In the genomic region with DNA sequence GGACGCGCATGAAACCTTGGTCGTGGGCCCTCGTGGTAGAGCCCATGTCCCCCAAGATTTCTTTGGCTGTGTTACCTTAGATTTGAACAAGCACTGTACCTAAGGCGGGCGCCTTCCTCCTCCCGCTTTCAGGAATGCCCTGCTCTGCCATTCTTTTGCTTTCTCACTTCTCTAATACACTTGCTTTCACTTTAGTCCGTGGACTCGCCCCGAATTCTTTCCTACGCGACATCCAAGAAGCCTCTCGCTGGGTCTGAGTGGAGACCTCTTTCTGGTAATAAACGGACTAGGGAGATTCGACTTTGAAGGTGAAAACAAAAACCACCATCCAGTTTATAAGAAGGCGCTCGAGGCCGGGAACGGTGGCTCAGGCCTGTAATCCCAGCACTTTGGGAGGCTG, we compare ENCODE assay signal across 1 cellular context.
TF ChIP-seq lines count a peak whose summit lies in the region.

No MANE protein-coding gene starts in this region.

TF ChIP-seq in H1, 55 proteins besides CTCF, POLR2A, EP300 and RAD21:
- TF ChIP-seq CHD7 (IDR thresholded peaks at IDR 0.05; ENCODE audit: insufficient replicate concordance, low read length) (no peak), SIRT6 (IDR thresholded peaks at IDR 0.05; ENCODE audit: low read length) (no peak), HDAC6 (IDR thresholded peaks at IDR 0.05; ENCODE audit: low read depth, low read length) (no peak), TEAD4 (IDR thresholded peaks at IDR 0.05; ENCODE audit: low read depth, low read length) (no peak), ATF2 (IDR thresholded peaks at IDR 0.05; ENCODE audit: low read length) (no peak), YY1 (IDR thresholded peaks at IDR 0.05; ENCODE audit: low read depth, low read length) (no peak), GTF2F1 (IDR thresholded peaks at IDR 0.05; ENCODE audit: borderline replicate concordance, low read depth, low read length) (no peak), BACH1 (IDR thresholded peaks at IDR 0.05; ENCODE audit: low read length) (no peak), SUZ12 (IDR thresholded peaks at IDR 0.05; ENCODE audit: low read length) (no peak), EGR1 (IDR thresholded peaks at IDR 0.05; ENCODE audit: borderline replicate concordance, low read depth, low read length) (no peak), SP2 (IDR thresholded peaks at IDR 0.05; ENCODE audit: low read length) (no peak)
- TF ChIP-seq, protein P1, sequence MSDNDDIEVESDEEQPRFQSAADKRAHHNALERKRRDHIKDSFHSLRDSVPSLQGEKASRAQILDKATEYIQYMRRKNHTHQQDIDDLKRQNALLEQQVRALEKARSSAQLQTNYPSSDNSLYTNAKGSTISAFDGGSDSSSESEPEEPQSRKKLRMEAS (IDR thresholded peaks at IDR 0.05) = no peak
